In the genomic region with DNA sequence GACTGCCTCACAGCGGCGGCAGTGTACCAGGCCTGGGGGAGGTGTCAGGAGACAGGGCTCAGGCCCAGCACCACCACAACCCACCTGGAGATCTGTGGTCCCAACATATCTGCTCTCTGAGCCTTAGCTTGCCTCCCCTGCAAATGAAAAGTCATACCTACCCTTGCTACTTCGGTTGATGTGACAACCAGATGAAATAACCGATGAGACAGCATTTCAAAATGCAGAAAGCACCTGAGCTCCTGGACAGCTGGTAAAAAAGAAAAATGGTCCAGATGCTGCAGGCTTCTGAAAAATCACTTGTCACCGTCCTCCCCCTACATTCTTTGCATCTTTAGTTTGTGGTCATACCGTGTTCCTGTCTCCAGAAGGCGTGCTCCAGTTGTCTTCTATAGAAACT, we compare ENCODE assay signal across 2 cellular contexts.
TF ChIP-seq lines count a peak whose summit lies in the region.

No MANE protein-coding gene starts in this region.

TF ChIP-seq in A549, 52 proteins besides CTCF, POLR2A, EP300 and RAD21 (continued from another document):
- TF ChIP-seq SMC3 (IDR thresholded peaks at IDR 0.05) (no peak), JUN (IDR thresholded peaks at IDR 0.05) (no peak), NPAS2 (CRISPR knock-in tag; IDR thresholded peaks at IDR 0.05; ENCODE audit: borderline replicate concordance) (no peak), FOSB (CRISPR knock-in tag; IDR thresholded peaks at IDR 0.05) (no peak), MAFK (IDR thresholded peaks at IDR 0.05; ENCODE audit: partially characterized antibody) (peak; percentile 2)
- TF ChIP-seq, protein P1, sequence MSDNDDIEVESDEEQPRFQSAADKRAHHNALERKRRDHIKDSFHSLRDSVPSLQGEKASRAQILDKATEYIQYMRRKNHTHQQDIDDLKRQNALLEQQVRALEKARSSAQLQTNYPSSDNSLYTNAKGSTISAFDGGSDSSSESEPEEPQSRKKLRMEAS (IDR thresholded peaks at IDR 0.05) = no peak

TF ChIP-seq in IMR-90, 13 proteins besides CTCF, POLR2A, EP300 and RAD21 (continued from another document):
- TF ChIP-seq RFX5 (IDR thresholded peaks at IDR 0.05; ENCODE audit: low read depth, low read length) (no peak), FOS (IDR thresholded peaks at IDR 0.05; ENCODE audit: low read depth, low read length) (no peak), CEBPB (IDR thresholded peaks at IDR 0.05; ENCODE audit: low read depth, low read length) (no peak), MAZ (IDR thresholded peaks at IDR 0.05; ENCODE audit: borderline replicate concordance, low read depth, low read length) (no peak), CHD1 (IDR thresholded peaks at IDR 0.05; ENCODE audit: low read depth, low read length) (no peak), USF2 (IDR thresholded peaks at IDR 0.05; ENCODE audit: low read depth, low read length) (no peak), BHLHE40 (IDR thresholded peaks at IDR 0.05; ENCODE audit: low read depth, low read length) (no peak), NFE2L2 (IDR thresholded peaks at IDR 0.05; ENCODE audit: low read depth, low read length) (no peak), MXI1 (IDR thresholded peaks at IDR 0.05; ENCODE audit: borderline replicate concordance, low read depth, low read length) (no peak), RCOR1 (IDR thresholded peaks at IDR 0.05; ENCODE audit: insufficient replicate concordance, low read length) (no peak), MAFK (IDR thresholded peaks at IDR 0.05; ENCODE audit: low read depth, low read length) (no peak), ELK1 (IDR thresholded peaks at IDR 0.05; ENCODE audit: borderline replicate concordance, low read depth, low read length) (no peak)
TF ChIP-seq in IMR-90: peak in this region for 0.
